12 cellular contexts compared by ENCODE assay signal in the genomic region with DNA sequence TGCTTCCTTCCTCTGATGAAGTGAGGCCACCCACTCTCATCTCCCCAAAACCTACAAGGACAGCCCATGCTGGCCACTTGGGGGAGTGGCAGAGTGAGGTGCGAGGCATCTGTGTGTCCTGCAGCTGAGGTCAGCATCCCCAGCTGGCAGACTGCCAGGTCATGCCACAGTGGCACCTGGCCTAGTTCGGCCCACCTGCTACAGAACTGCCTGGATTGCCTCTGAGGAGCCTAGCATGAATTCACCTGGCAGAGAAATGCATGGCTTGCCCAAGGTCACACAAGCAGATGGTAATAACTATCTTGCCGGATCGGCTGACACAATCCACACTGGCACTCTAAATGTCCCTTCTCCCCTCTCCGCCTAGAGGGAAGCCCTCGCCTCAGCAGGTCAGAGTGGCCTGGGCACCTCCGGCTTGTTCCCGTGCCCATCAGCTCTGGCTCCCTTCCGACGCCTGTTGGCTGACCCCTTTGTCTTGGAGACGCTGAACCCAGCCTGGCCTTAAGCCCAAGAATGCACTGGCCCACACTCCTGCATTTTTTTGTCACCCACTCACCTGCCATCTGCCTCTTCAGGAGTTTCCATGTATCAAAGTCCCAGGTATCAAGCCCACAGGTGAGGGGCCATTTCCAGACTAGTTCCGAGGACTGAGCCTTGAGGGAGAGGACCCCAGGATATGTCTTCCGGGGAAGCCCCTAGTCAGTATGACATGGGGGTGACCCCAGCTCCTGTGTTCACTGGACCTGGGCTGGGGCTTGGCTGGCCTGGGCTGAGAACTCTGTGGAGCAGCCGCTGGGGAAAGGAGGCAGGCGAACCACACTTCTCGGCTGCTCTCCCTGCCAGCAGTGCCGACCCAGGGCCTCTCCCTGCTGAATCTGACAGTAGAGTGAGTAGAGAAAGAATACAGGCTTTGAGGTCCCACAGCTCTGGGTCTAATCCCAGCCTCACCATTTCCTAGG. TPM values are rescaled to one million over a fixed set of nuclear protein-coding genes. Genes with fewer than 3 reads are reported as not detected.
DNase-seq lines count a peak whose midpoint lies in the region; ATAC-seq and TF ChIP-seq lines count a peak whose summit lies in the region.
"Had no signal": no experiment of that assay in that cellular context is flagged by ENCODE, and none has a peak within 500 bp of the region (broad histone marks: within the 10 kb centered on the region; RNA-seq: fewer than 3 reads in every experiment).

No MANE protein-coding gene starts in this region.

- H3K36me3 Mint-ChIP-seq in Calu3 (ENCODE audit: insufficient read depth, unreplicated experiment), result peaks cover 22% of the 10 kb centered on the region

- no peaks in the 10 kb centered on the region for H4K20me1 ChIP-seq in osteoblast (ENCODE audit: insufficient read depth, low read length)

- peak; percentile 60 for DNase-seq in Calu3
- DNase-seq in NCI-H1417 (lab: John Stamatoyannopoulos, UW), result peak; percentile 60 to 93 (median 80)
- DNase-seq in dermis blood vessel endothelial cell, result peak; percentile 54
- DNase-seq in osteoblast (ENCODE audit: insufficient read length, low spot score, missing footprints), result peak; percentile 54
- no peak for DNase-seq in EL
- no peak for DNase-seq in D341Med (ENCODE audit: low spot score)
- DNase-seq in activated CD8-positive, alpha-beta memory T cell treated with anti-CD3 and anti-CD28 coated beads, Interleukin-2, amount 50 U/mL, for 48 hours, result no peak
- DNase-seq: activated T-cell treated with anti-CD3 and anti-CD28 coated beads for 4 hours; Karpas-422; stimulated activated naive CD4-positive, alpha-beta T cell had no signal

- no peaks in the 10 kb centered on the region for H3K9me3 Mint-ChIP-seq in Calu3 (ENCODE audit: low read depth, unreplicated experiment)
- H3K9me3 Mint-ChIP-seq: brain had no signal

- H3K36me3 ChIP-seq in osteoblast (ENCODE audit: insufficient read depth, low read length), result peaks cover 40% of the 10 kb centered on the region

- BruUV-seq in Calu3 (replicated peaks; lab: Mats Ljungman, UMichigan), result no TSS peak

- no peaks in the 10 kb centered on the region for H3K27me3 Mint-ChIP-seq in Calu3 (ENCODE audit: unreplicated experiment)

- no peaks in the 10 kb centered on the region for H3K27me3 ChIP-seq in osteoblast (ENCODE audit: insufficient read depth, low read length)

- intact Hi-C loops in Calu3 (cut with micrococcal nuclease; ENCODE audit: unreplicated experiment), result no loop called here

- no peaks in the 10 kb centered on the region for H3K9me3 ChIP-seq in osteoblast (ENCODE audit: low read depth, low read length)

- H3K4me3 Mint-ChIP-seq in Calu3 (ENCODE audit: low read depth, unreplicated experiment), result peak overlapping the region; percentile 14
- H3K4me3 Mint-ChIP-seq: brain had no signal

- peaks cover 17% of the 10 kb centered on the region for H3K4me1 Mint-ChIP-seq in Calu3 (ENCODE audit: low read depth, unreplicated experiment)

- H3K27ac ChIP-seq in osteoblast (ENCODE audit: low read depth, low read length), result no peak overlapping the region

- H3K4me1 ChIP-seq in osteoblast (ENCODE audit: insufficient read depth, low read length), result no peaks in the 10 kb centered on the region

- H2AFZ ChIP-seq in osteoblast (ENCODE audit: low read length), result no peak overlapping the region

- H3K27ac Mint-ChIP-seq in Calu3 (ENCODE audit: unreplicated experiment), result peak overlapping the region; percentile 84

- H3K79me2 ChIP-seq in osteoblast (ENCODE audit: insufficient read depth, low read length), result no peaks in the 10 kb centered on the region

- ATAC-seq in HG02759 (IDR thresholded peaks at IDR 0.05; ENCODE audit: unreplicated experiment), result no peak

- no peak overlapping the region for H3K4me2 ChIP-seq in osteoblast (ENCODE audit: insufficient read depth, low read length)

- CTCF ChIA-PET in Calu3 (lab: Charles Lee), result interaction anchor here (1.1 to 1.5 kb wide), 3 partner anchors 56 to 66 kb away, joined by 3 to 5 read pairs (median 4); no protein-coding TSS in a partner anchor

- H3K4me3 ChIP-seq in osteoblast (ENCODE audit: insufficient read depth, low read length), result no peak overlapping the region

- TF ChIP-seq CTCF in Calu3 (IDR thresholded peaks at IDR 0.05; ENCODE audit: unreplicated experiment) (no peak), osteoblast (IDR thresholded peaks at IDR 0.05; ENCODE audit: extremely low read depth, low read depth, low read length) (no peak)

RNA-seq across cellular contexts. Expression of gene ECE1, which starts 21.7 kb away (rescaled TPM):
- total RNA-seq in Calu3 (2022) (83.0 and 101 TPM in 2 replicates), dermis blood vessel endothelial cell (223 and 442 TPM in 2 replicates), osteoblast (32.6 and 34.8 TPM in 2 replicates)

Comparison
In these comparisons a context has a peak if more than half of its experiments do, and no peak if none do; other contexts are left out.
1. DNase-seq: peak in Calu3 (single experiment), NCI-H1417 (3 of 3), dermis blood vessel endothelial cell (single experiment) and osteoblast (single experiment); none in EL (single experiment), D341Med (single experiment) and activated CD8-positive, alpha-beta memory T cell treated with anti-CD3 and anti-CD28 coated beads, Interleukin-2, amount 50 U/mL, for 48 hours (single experiment).